In genomic region chr22:42904049-42904448, GRCh38 we compare ENCODE assay signal across 17 cellular contexts.
"Had no signal": no experiment of that assay in that cellular context is flagged by ENCODE, and none has a peak within 500 bp of the region (broad histone marks: within the 10 kb centered on the region; RNA-seq: fewer than 3 reads in every experiment).

No MANE protein-coding gene starts in this region.

- H3K27me3 Mint-ChIP-seq: activated naive CD4-positive, alpha-beta T cell treated with anti-CD3 and anti-CD28 coated beads, Interleukin-2, amount 10 ng/mL, durations not matched to agents 7 days and 5 days; natural killer cell treated with Interleukin-12 subunit alpha and Interleukin-12 subunit beta and Interleukin-15 and Interleukin-18, amount 100 ng/mL, for 72 hours; T-helper 17 cell had no signal

- H2AFZ ChIP-seq: parathyroid adenoma had no signal

- H3K9me3 Mint-ChIP-seq: activated naive CD4-positive, alpha-beta T cell treated with anti-CD3 and anti-CD28 coated beads, Interleukin-2, amount 10 ng/mL, durations not matched to agents 7 days and 5 days; activated T-helper 2 cell treated with anti-CD3 and anti-CD28 coated beads, Interferon-gamma antibody, Interleukin-2, Interleukin-4, amounts not matched to agents 10 μg/mL and 5 μg/mL and 100 μg/mL, durations not matched to agents 14 hours and 24 hours and 36 hours; natural killer cell treated with Interleukin-12 subunit alpha and Interleukin-12 subunit beta and Interleukin-15 and Interleukin-18, amount 100 ng/mL, for 72 hours had no signal

- H3K27ac ChIP-seq: parathyroid adenoma, thoracic aorta, uterus had no signal

- H3K36me3 Mint-ChIP-seq: natural killer cell treated with Interleukin-12 subunit alpha and Interleukin-12 subunit beta and Interleukin-15 and Interleukin-18, amount 100 ng/mL, for 72 hours had no signal

- H3K27ac Mint-ChIP-seq: activated naive CD4-positive, alpha-beta T cell treated with anti-CD3 and anti-CD28 coated beads, Interleukin-2, amount 10 ng/mL, durations not matched to agents 7 days and 5 days; activated T-helper 2 cell treated with anti-CD3 and anti-CD28 coated beads, Interferon-gamma antibody, Interleukin-2, Interleukin-4, amounts not matched to agents 10 μg/mL and 5 μg/mL and 100 μg/mL, durations not matched to agents 14 hours and 24 hours and 36 hours; natural killer cell treated with Interleukin-12 subunit alpha and Interleukin-12 subunit beta and Interleukin-15 and Interleukin-18, amount 100 ng/mL, for 72 hours had no signal

- ATAC-seq: left cardiac atrium; natural killer cell treated with Interleukin-12 subunit alpha and Interleukin-12 subunit beta and Interleukin-15 and Interleukin-18, amount 100 ng/mL, for 72 hours; T-helper 17 cell had no signal

- H3K36me3 ChIP-seq: thoracic aorta, uterus had no signal

- H3K4me1 ChIP-seq: parathyroid adenoma had no signal

- H3K27me3 ChIP-seq: stomach, uterus had no signal

- H3K9me3 ChIP-seq: stomach, thoracic aorta, uterus had no signal

- DNase-seq: activated CD4-positive, alpha-beta T cell treated with anti-CD3 and anti-CD28 coated beads, Interleukin-2, amount 50 U/mL, for 1 hour; activated CD4-positive, CD25-positive, alpha-beta regulatory T cell; activated naive CD4-positive, alpha-beta T cell treated with anti-CD3 and anti-CD28 coated beads, Interleukin-2, amount 10 ng/mL, durations not matched to agents 7 days and 5 days; activated T-cell treated with anti-CD3 and anti-CD28 coated beads for 4 hours; central memory CD4-positive, alpha-beta T cell; cortex of kidney; effector memory CD4-positive, alpha-beta T cell; left cardiac atrium; retina; stomach; T-helper 17 cell; uterus had no signal

- H3K4me3 ChIP-seq: skin epidermis, stomach, thoracic aorta, uterus had no signal

- H3K9ac ChIP-seq: parathyroid adenoma had no signal

- H3K4me3 Mint-ChIP-seq: activated naive CD4-positive, alpha-beta T cell treated with anti-CD3 and anti-CD28 coated beads, Interleukin-2, amount 10 ng/mL, durations not matched to agents 7 days and 5 days; natural killer cell treated with Interleukin-12 subunit alpha and Interleukin-12 subunit beta and Interleukin-15 and Interleukin-18, amount 100 ng/mL, for 72 hours; T-helper 17 cell had no signal

- H3K4me1 Mint-ChIP-seq: activated naive CD4-positive, alpha-beta T cell treated with anti-CD3 and anti-CD28 coated beads, Interleukin-2, amount 10 ng/mL, durations not matched to agents 7 days and 5 days had no signal
